ENCODE assay signal across 1 cellular context in genomic region chr9:88590558-88591146, GRCh38.
TF ChIP-seq lines count a peak whose summit lies in the region.

No MANE protein-coding gene starts in this region.

TF ChIP-seq in HepG2, 621 proteins besides CTCF, POLR2A, EP300 and RAD21 (continued from another document):
- TF ChIP-seq ARID4A (CRISPR knock-in tag; IDR thresholded peaks at IDR 0.05; ENCODE audit: borderline replicate concordance) (no peak), ZEB1 (IDR thresholded peaks at IDR 0.05; ENCODE audit: insufficient replicate concordance, low read depth) (no peak), PRDM4 (CRISPR knock-in tag; IDR thresholded peaks at IDR 0.05; ENCODE audit: borderline replicate concordance) (no peak), YY1 (IDR thresholded peaks at IDR 0.05; ENCODE audit: insufficient read depth, insufficient replicate concordance, low read depth, low read length) (no peak), ZMYM4 (CRISPR knock-in tag; IDR thresholded peaks at IDR 0.05) (0 out of 2 replicates have a peak, but pooled peaks have one; percentile 14), HDAC2 (CRISPR knock-in tag; IDR thresholded peaks at IDR 0.05) (no peak), HOXA9 (CRISPR knock-in tag; IDR thresholded peaks at IDR 0.05; ENCODE audit: borderline replicate concordance) (no peak), RARA (CRISPR knock-in tag; IDR thresholded peaks at IDR 0.05) (no peak), CEBPG (CRISPR knock-in tag; IDR thresholded peaks at IDR 0.05) (peak; percentile 92), SALL1 (CRISPR knock-in tag; IDR thresholded peaks at IDR 0.05) (0 out of 2 replicates have a peak, but pooled peaks have one; percentile 14)
